Comparison of ENCODE assay signal across 11 cellular contexts in the genomic region with DNA sequence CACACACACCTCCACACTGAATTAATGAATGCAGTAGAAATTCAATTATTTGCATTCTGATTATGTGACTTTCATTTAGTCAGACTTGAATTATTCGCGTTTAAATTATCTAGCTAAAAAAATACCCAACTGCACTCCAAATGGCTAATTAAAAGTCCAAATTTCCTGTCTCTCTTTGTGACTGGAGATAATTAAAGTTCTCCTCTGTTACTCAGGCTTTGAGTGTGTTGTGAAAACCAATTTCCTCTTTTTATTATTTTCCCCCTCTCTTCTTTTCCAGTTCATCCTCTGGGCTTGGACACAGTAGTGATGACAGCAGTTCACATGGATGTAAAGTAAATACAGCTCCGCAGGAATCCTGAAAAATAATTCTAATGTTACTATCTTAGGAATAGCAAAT.
"Had no signal": no experiment of that assay in that cellular context is flagged by ENCODE, and none has a peak within 500 bp of the region (broad histone marks: within the 10 kb centered on the region; RNA-seq: fewer than 3 reads in every experiment).

No MANE protein-coding gene starts in this region.

- H3K36me3 ChIP-seq: uterus had no signal

- DNase-seq: activated CD4-positive, CD25-positive, alpha-beta regulatory T cell treated with anti-CD3 and anti-CD28 coated beads, Interleukin-2, amount 50 U/mL, for 72 hours; activated naive CD4-positive, alpha-beta T cell; activated naive CD8-positive, alpha-beta T cell treated with anti-CD3 and anti-CD28 coated beads, Interleukin-2, amount 10 ng/mL, durations not matched to agents 7 days and 5 days; cerebellar nuclear complex; effector memory CD4-positive, alpha-beta T cell; foreskin keratinocyte; head of caudate nucleus; kidney glomerular epithelial cell; psoas muscle; stimulated activated CD4-positive, alpha-beta T cell treated with anti-CD3 and anti-CD28 coated beads, Interleukin-1b, Interleukin-23, amount 100 ng/mL, for 48 hours; uterus had no signal

- H3K9me3 ChIP-seq: psoas muscle, uterus had no signal

- H3K27ac ChIP-seq: foreskin keratinocyte, psoas muscle had no signal

- H3K4me3 ChIP-seq: psoas muscle, uterus had no signal
